ENCODE assay signal across 14 cellular contexts in genomic region chr22:43829448-43829821, GRCh38. TPM values are rescaled to one million over a fixed set of nuclear protein-coding genes. Genes with fewer than 3 reads are reported as not detected.
DNase-seq lines count a peak whose midpoint lies in the region; ATAC-seq and TF ChIP-seq lines count a peak whose summit lies in the region.
"Had no signal": no experiment of that assay in that cellular context is flagged by ENCODE, and none has a peak within 500 bp of the region (broad histone marks: within the 10 kb centered on the region; RNA-seq: fewer than 3 reads in every experiment).

No MANE protein-coding gene starts in this region.

- 45 to 69% methylated on average over 8 of the region's 8 CpGs for WGBS in esophagus, 2 donors

- H3K36me3 ChIP-seq in esophagus (ENCODE audit: control insufficient read depth in 2 of 2, insufficient read depth in 2 of 2, low read length in 1 of 2) = no peaks in the 10 kb centered on the region
- H3K36me3 ChIP-seq: adrenal gland, tibial artery had no signal

- peaks cover 0 to 3% of the 10 kb centered on the region in 2 donors for H3K27me3 ChIP-seq in esophagus (ENCODE audit: control insufficient read depth in 1 of 2, insufficient read depth in 2 of 2, low read length in 2 of 2)
- H3K27me3 ChIP-seq: adrenal gland had no signal

- H3K27ac ChIP-seq in esophagus (ENCODE audit: low read depth in 2 of 2, low read length in 1 of 2) = peak overlapping the region; percentile 43 to 44
- H3K27ac ChIP-seq: tibial artery had no signal

- peaks cover 8% of the 10 kb centered on the region for H3K36me3 Mint-ChIP-seq in WTC11
- H3K36me3 Mint-ChIP-seq in activated T-cell treated with anti-CD3 and anti-CD28 coated beads, Interleukin-2, amount 50 U/mL, for 72 hours (ENCODE audit: insufficient read depth in 2 of 2) = no peaks in the 10 kb centered on the region

- no peak overlapping the region for H3K27ac Mint-ChIP-seq in WTC11
- H3K27ac Mint-ChIP-seq in activated T-cell treated with anti-CD3 and anti-CD28 coated beads, Interleukin-2, amount 50 U/mL, for 72 hours = no peak overlapping the region

- POLR2A ChIA-PET in WTC11 (lab: Charles Lee) = interaction anchor here (0.7 kb wide), 1 partner anchor 798 kb away, joined by 3 read pairs; no protein-coding TSS in a partner anchor

- H3K4me1 Mint-ChIP-seq in WTC11 = peaks cover 25% of the 10 kb centered on the region
- H3K4me1 Mint-ChIP-seq in activated T-cell treated with anti-CD3 and anti-CD28 coated beads, Interleukin-2, amount 50 U/mL, for 72 hours (ENCODE audit: low read depth) = no peaks in the 10 kb centered on the region

- peak; percentile 75 for DNase-seq in AG08395 (ENCODE audit: low spot score)
- peak; percentile 73 for DNase-seq in NCI-H1694 treated with DMSO at 0.1 percent for 48 hours (lab: John Stamatoyannopoulos, UW)
- peak; percentile 90 for DNase-seq in myocyte (ENCODE audit: low read depth)
- no peak for DNase-seq in WTC11 (ENCODE audit: low spot score)
- DNase-seq in activated T-cell treated with anti-CD3 and anti-CD28 coated beads, Interleukin-2, amount 50 U/mL, for 48 hours = no peak
- DNase-seq in activated T-cell treated with anti-CD3 and anti-CD28 coated beads, Interleukin-2, amount 50 U/mL, for 72 hours = no peak
- DNase-seq: activated CD4-positive, CD25-positive, alpha-beta regulatory T cell; DMS53; NCI-H2029 treated with DMSO at 0.1 percent for 48 hours had no signal

- H3K4me3 Mint-ChIP-seq in WTC11 = no peak overlapping the region
- H3K4me3 Mint-ChIP-seq in activated T-cell treated with anti-CD3 and anti-CD28 coated beads, Interleukin-2, amount 50 U/mL, for 72 hours = no peak overlapping the region

- no peak for TF ChIP-seq CTCF in WTC11 (IDR thresholded peaks at IDR 0.05)

- CTCF ChIA-PET in WTC11 (lab: Charles Lee) = interaction anchor here (0.5 to 6.3 kb wide), 8 partner anchors 13 to 152 kb away, joined by 3 to 69 read pairs (median 4); no protein-coding TSS in a partner anchor

- ATAC-seq in GM18502 (IDR thresholded peaks at IDR 0.05; ENCODE audit: poor library complexity, unreplicated experiment) = no peak
- ATAC-seq in WTC11 = no peak
- no peak for ATAC-seq in activated T-cell treated with anti-CD3 and anti-CD28 coated beads, Interleukin-2, amount 50 U/mL, for 72 hours (replicated peaks in 1 of 2)

- no peaks in the 10 kb centered on the region for H3K9me3 ChIP-seq in esophagus (ENCODE audit: control insufficient read depth in 2 of 2, insufficient read depth in 1 of 2, low read depth in 1 of 2, low read length in 1 of 2)
- H3K9me3 ChIP-seq: adrenal gland, tibial artery had no signal

- H3K27me3 Mint-ChIP-seq in WTC11 (ENCODE audit: low read depth) = no peaks in the 10 kb centered on the region
- H3K27me3 Mint-ChIP-seq in activated T-cell treated with anti-CD3 and anti-CD28 coated beads, Interleukin-2, amount 50 U/mL, for 72 hours (ENCODE audit: low read depth) = peaks cover 5% of the 10 kb centered on the region

- no peak overlapping the region for H3K4me3 ChIP-seq in esophagus (ENCODE audit: low read depth in 1 of 2, low read length in 2 of 2)
- H3K4me3 ChIP-seq: adrenal gland, tibial artery had no signal

- no peaks in the 10 kb centered on the region for H3K9me3 Mint-ChIP-seq in WTC11
- H3K9me3 Mint-ChIP-seq in activated T-cell treated with anti-CD3 and anti-CD28 coated beads, Interleukin-2, amount 50 U/mL, for 72 hours = no peaks in the 10 kb centered on the region

- peaks cover 0 to 3% of the 10 kb centered on the region in 2 donors for H3K4me1 ChIP-seq in esophagus (ENCODE audit: control insufficient read depth in 2 of 2, insufficient read depth in 2 of 2, low read length in 1 of 2)
- H3K4me1 ChIP-seq: adrenal gland, tibial artery had no signal

TF ChIP-seq in WTC11, 78 proteins besides CTCF, POLR2A, EP300 and RAD21 (continues in another document):
- TF ChIP-seq NR1H2 (CRISPR knock-in tag; IDR thresholded peaks at IDR 0.05) (no peak), ZNF532 (CRISPR knock-in tag; IDR thresholded peaks at IDR 0.05; ENCODE audit: borderline replicate concordance) (no peak), USF2 (CRISPR knock-in tag; IDR thresholded peaks at IDR 0.05) (no peak), MLX (CRISPR knock-in tag; IDR thresholded peaks at IDR 0.05) (no peak), E2F5 (CRISPR knock-in tag; IDR thresholded peaks at IDR 0.05) (no peak), ZNF425 (CRISPR knock-in tag; conservative IDR thresholded peaks at IDR 0.05) (no peak), GTF2I (CRISPR knock-in tag; conservative IDR thresholded peaks at IDR 0.05) (no peak), EMX1 (CRISPR knock-in tag; IDR thresholded peaks at IDR 0.05) (no peak), OVOL2 (CRISPR knock-in tag; IDR thresholded peaks at IDR 0.05; ENCODE audit: borderline replicate concordance) (no peak)

RNA-seq across cellular contexts. Expression of gene EFCAB6, which starts 17.3 kb away (rescaled TPM):
- polyA plus RNA-seq in esophagus = under 1 TPM; 0.24 to 0.29 TPM
- total RNA-seq in myocyte (2.7 and 4.6 TPM in 2 replicates), WTC11 (2021) (0.25 to 0.94 TPM (median 0.41 TPM) in 3 replicates)
- polyA plus RNA-seq in myocyte (2012) = 1.3 TPM
- under 1 TPM; 0.19 to 0.70 TPM for total RNA-seq in activated T-cell treated with anti-CD3 and anti-CD28 coated beads, Interleukin-2, amount 50 U/mL, for 72 hours

RNA-seq across cellular contexts. Expression of gene SULT4A1, which starts 32.9 kb away (rescaled TPM):
- polyA plus RNA-seq in esophagus = under 1 TPM in 1 of 2 donors, not detected in 1; 0.01 TPM
- total RNA-seq in myocyte (0.36 TPM in 1 of 2 replicates, not detected in the other), WTC11 (2021) (12.5 to 13.0 TPM (median 12.6 TPM) in 3 replicates)
- polyA plus RNA-seq in myocyte (2012) = 0.20 TPM
- not detected for total RNA-seq in activated T-cell treated with anti-CD3 and anti-CD28 coated beads, Interleukin-2, amount 50 U/mL, for 72 hours
- total RNA-seq: lower leg skin had no signal

Comparison
In these comparisons a context has a peak if more than half of its experiments do, and no peak if none do; other contexts are left out.
1. DNase-seq: peak in AG08395 (single experiment), NCI-H1694 treated with DMSO at 0.1 percent for 48 hours (single experiment) and myocyte (single experiment); none in WTC11 (single experiment), activated T-cell treated with anti-CD3 and anti-CD28 coated beads, Interleukin-2, amount 50 U/mL, for 48 hours (0 of 2) and activated T-cell treated with anti-CD3 and anti-CD28 coated beads, Interleukin-2, amount 50 U/mL, for 72 hours (0 of 2).